Comparison of ENCODE assay signal across 8 cellular contexts in genomic region chr12:96400631-96401060, GRCh38. TPM values are rescaled to one million over a fixed set of nuclear protein-coding genes. Genes with fewer than 3 reads are reported as not detected.
A peak's percentile ranks its signal among the peaks of the same experiment; 100 is the strongest.
DNase-seq lines count a peak whose midpoint lies in the region; ATAC-seq and TF ChIP-seq lines count a peak whose summit lies in the region.

No MANE protein-coding gene starts in this region.

- DNase-seq in GM13976 (ENCODE audit: low spot score), result peak; percentile 24
- no peak for DNase-seq in Panc1 (ENCODE audit: low read depth, low spot score)
- no peak for DNase-seq in effector memory CD8-positive, alpha-beta T cell
- DNase-seq in RPMI8226, result no peak
- DNase-seq in HCEC 1CT, result no peak

- peaks cover 16 to 47% of the 10 kb centered on the region in 2 donors for H3K4me1 Mint-ChIP-seq in effector memory CD8-positive, alpha-beta T cell (ENCODE audit: low read depth in 2 of 2)

- peak overlapping the region; percentile 98 to 99 for H3K27ac Mint-ChIP-seq in effector memory CD8-positive, alpha-beta T cell

- H3K27me3 ChIP-seq in Panc1 (ENCODE audit: control insufficient read depth, insufficient read depth, low read length), result no peaks in the 10 kb centered on the region
- H3K27me3 ChIP-seq in mucosa of stomach (ENCODE audit: control insufficient read depth, insufficient read depth, low read length), result no peaks in the 10 kb centered on the region

- POLR2A ChIA-PET in Panc1 (lab: Charles Lee), result interaction anchor here (0.5 to 0.9 kb wide), 4 partner anchors 13 to 63 kb away, joined by 3 read pairs; no protein-coding TSS in a partner anchor

- peak overlapping the region; percentile 81 to 92 for H3K4me3 Mint-ChIP-seq in effector memory CD8-positive, alpha-beta T cell

- in situ Hi-C loops in GM13976 (cut with MboI; ENCODE audit: low sequenced_read_pairs, unreplicated experiment), result loop anchor here (10.0 to 25.0 kb wide), 3 partner anchors 84 to 338 kb away; partner anchors contain the start of gene CFAP54
- in situ Hi-C loops in Panc1 (cut with HindIII; ENCODE audit: low pct_unique_long_range_greater_than_20kb, low sequenced_read_pairs), result no loop called here

- intact Hi-C loops in Panc1 (cut with micrococcal nuclease; ENCODE audit: unreplicated experiment), result loop anchor here (5.0 to 10.0 kb wide), 2 partner anchors 114 to 183 kb away; no protein-coding TSS in a partner anchor

- peaks cover 43% of the 10 kb centered on the region for H3K36me3 Mint-ChIP-seq in effector memory CD8-positive, alpha-beta T cell (ENCODE audit: insufficient read depth)

- TF ChIP-seq CTCF in 22Rv1 (IDR thresholded peaks at IDR 0.05) (peak; percentile 54), GM13976 (IDR thresholded peaks at IDR 0.05; ENCODE audit: borderline replicate concordance, control extremely low read depth, extremely low read depth, insufficient read depth, missing control alignments) (no peak), Panc1 (IDR thresholded peaks at IDR 0.05) (peak; percentile 63)

- H3K27ac ChIP-seq in 22Rv1 (peak overlapping the region; percentile 99), Panc1 (ENCODE audit: low read length) (peak overlapping the region; percentile 57)

- peak overlapping the region; percentile 81 to 93 for H3K4me3 ChIP-seq in Panc1 (ENCODE audit: low read depth in 2 of 2, low read length in 2 of 2)
- H3K4me3 ChIP-seq in mucosa of stomach (ENCODE audit: low read length), result peak overlapping the region; percentile 43

- H3K36me3 ChIP-seq in Panc1 (ENCODE audit: control insufficient read depth, insufficient read depth, low read length) (no peaks in the 10 kb centered on the region; the same call in 1 of the 2 replicates), mucosa of stomach (ENCODE audit: control insufficient read depth, insufficient read depth, low read length) (no peaks in the 10 kb centered on the region)

- no peaks in the 10 kb centered on the region for H3K9me3 ChIP-seq in Panc1 (ENCODE audit: control insufficient read depth, insufficient read depth, low read depth, low read length)
- no peaks in the 10 kb centered on the region for H3K9me3 ChIP-seq in mucosa of stomach (ENCODE audit: control insufficient read depth, low read length)

- peak overlapping the region; percentile 49 for H3K9ac ChIP-seq in mucosa of stomach (ENCODE audit: low read length)

- H3K4me1 ChIP-seq in Panc1 (ENCODE audit: control insufficient read depth, insufficient read depth, low read length) (peaks cover 34% of the 10 kb centered on the region; the same call in 1 of the 2 replicates), mucosa of stomach (ENCODE audit: control insufficient read depth, insufficient read depth, low read length) (peaks cover 10% of the 10 kb centered on the region)

- BruUV-seq in Panc1 (replicated peaks; lab: Mats Ljungman, UMichigan), result no TSS peak

- no peaks in the 10 kb centered on the region for H3K9me3 Mint-ChIP-seq in effector memory CD8-positive, alpha-beta T cell

- CTCF ChIA-PET in Panc1 (lab: Charles Lee), result interaction anchor here (1.3 kb wide), 1 partner anchor 116 kb away, joined by 8 read pairs; no protein-coding TSS in a partner anchor

- no peaks in the 10 kb centered on the region for H3K27me3 Mint-ChIP-seq in effector memory CD8-positive, alpha-beta T cell

- peak; percentile 3 for ATAC-seq in HG03025 (IDR thresholded peaks at IDR 0.05; ENCODE audit: low FRiP score, unreplicated experiment)
- peak; percentile 63 for ATAC-seq in Panc1
- ATAC-seq in effector memory CD8-positive, alpha-beta T cell (replicated peaks), result peak; percentile 12

RNA-seq across cellular contexts. Expression of gene CDK17, which starts 0.4 kb away (rescaled TPM):
- total RNA-seq in Panc1 (2021; ENCODE audit: unreplicated experiment), result 23.2 TPM
- polyA plus RNA-seq in Panc1 (2012; ENCODE audit: insufficient read length), result 9.9 TPM

Comparison
In these comparisons a context has a peak if more than half of its experiments do, and no peak if none do; other contexts are left out.
1. ATAC-seq: peak in every context shown above with its lines; median percentile 63 in Panc1; 12 in effector memory CD8-positive, alpha-beta T cell; 3 in HG03025.